16 cellular contexts compared by ENCODE assay signal in genomic region chr14:35810963-35811362, GRCh38. TPM values are rescaled to one million over a fixed set of nuclear protein-coding genes. Genes with fewer than 3 reads are reported as not detected.
DNase-seq lines count a peak whose midpoint lies in the region; ATAC-seq and TF ChIP-seq lines count a peak whose summit lies in the region.
"Had no signal": no experiment of that assay in that cellular context is flagged by ENCODE, and none has a peak within 500 bp of the region (broad histone marks: within the 10 kb centered on the region; RNA-seq: fewer than 3 reads in every experiment).

No MANE protein-coding gene starts in this region.

- peaks cover 27% of the 10 kb centered on the region for H3K79me2 ChIP-seq in Karpas-422 (ENCODE audit: low read length)
- peaks cover 19% of the 10 kb centered on the region for H3K79me2 ChIP-seq in mammary epithelial cell (ENCODE audit: insufficient read depth, low read length)

- POLR2A ChIA-PET in CD4-positive, alpha-beta T cell (lab: Charles Lee): no interaction called here
- POLR2A ChIA-PET in CD8-positive, alpha-beta T cell (lab: Charles Lee): interaction anchor here (2.3 kb wide), 1 partner anchor 15 kb away, joined by 9 read pairs; the partner anchor contains the start of gene BRMS1L
- POLR2A ChIA-PET in naive thymus-derived CD8-positive, alpha-beta T cell (lab: Charles Lee): interaction anchor here (2.5 kb wide), 1 partner anchor 15 kb away, joined by 15 read pairs; the partner anchor contains the start of gene BRMS1L

- H3K4me3 Mint-ChIP-seq in CD4-positive, alpha-beta T cell: no peak overlapping the region
- H3K4me3 Mint-ChIP-seq in CD8-positive, alpha-beta T cell: no peak overlapping the region
- H3K4me3 Mint-ChIP-seq in naive thymus-derived CD8-positive, alpha-beta T cell: no peak overlapping the region
- H3K4me3 Mint-ChIP-seq: B cell, H9 had no signal

- no peaks in the 10 kb centered on the region; the same call in 1 of the 2 replicates for H4K20me1 ChIP-seq in Karpas-422 (ENCODE audit: insufficient read depth, low read depth, low read length)
- no peaks in the 10 kb centered on the region for H4K20me1 ChIP-seq in mammary epithelial cell (ENCODE audit: insufficient read depth, low read length)

- CTCF ChIA-PET in CD4-positive, alpha-beta T cell (lab: Charles Lee): no interaction called here
- CTCF ChIA-PET in CD8-positive, alpha-beta T cell (lab: Charles Lee): interaction anchor here (2.4 kb wide), 1 partner anchor 11 kb away, joined by 12 read pairs; no protein-coding TSS in a partner anchor
- CTCF ChIA-PET in mammary epithelial cell (lab: Charles Lee; ENCODE audit: low non-redundant PET): no interaction called here

- no peaks in the 10 kb centered on the region for H3K27me3 ChIP-seq in CD4-positive, alpha-beta T cell (ENCODE audit: control insufficient read depth, insufficient read depth, low read length)
- no peaks in the 10 kb centered on the region for H3K27me3 ChIP-seq in CD8-positive, alpha-beta T cell (ENCODE audit: insufficient read depth, low read length)
- H3K27me3 ChIP-seq in Karpas-422 (ENCODE audit: low read length) (no peaks in the 10 kb centered on the region), mammary epithelial cell (ENCODE audit: insufficient read depth, low read length) (no peaks in the 10 kb centered on the region)
- H3K27me3 ChIP-seq: BLaER1 treated with 17β-estradiol and CSF1 and Interleukin-3, amounts not matched to agents 10 nM and 100 nM had no signal

- no peaks in the 10 kb centered on the region for H3K9me3 ChIP-seq in CD4-positive, alpha-beta T cell (ENCODE audit: control insufficient read depth, low read length)
- H3K9me3 ChIP-seq in CD8-positive, alpha-beta T cell (ENCODE audit: low read length): no peaks in the 10 kb centered on the region
- H3K9me3 ChIP-seq in Karpas-422 (ENCODE audit: low read length) (no peaks in the 10 kb centered on the region), mammary epithelial cell (replicated peaks; ENCODE audit: insufficient read depth, low read length) (no peaks in the 10 kb centered on the region)

- H3K9ac ChIP-seq in Karpas-422 (ENCODE audit: low read length) (no peak overlapping the region), mammary epithelial cell (ENCODE audit: insufficient read depth, low read length) (no peak overlapping the region)
- H3K9ac ChIP-seq: BLaER1 treated with 17β-estradiol and CSF1 and Interleukin-3, amounts not matched to agents 10 nM and 100 nM had no signal

- no peak overlapping the region for H3K4me3 ChIP-seq in CD8-positive, alpha-beta T cell (ENCODE audit: low read depth, low read length)
- no peak overlapping the region for H3K4me3 ChIP-seq in Karpas-422 (ENCODE audit: low read length)
- no peak overlapping the region for H3K4me3 ChIP-seq in mammary epithelial cell (replicated peaks in 1 of 3; ENCODE audit: insufficient read depth in 1 of 3, low read depth in 2 of 3, low read length in 3 of 3)
- H3K4me3 ChIP-seq: BLaER1 treated with 17β-estradiol and CSF1 and Interleukin-3, amounts not matched to agents 10 nM and 100 nM had no signal

- H3K27ac ChIP-seq in CD4-positive, alpha-beta T cell (ENCODE audit: low read depth, low read length): no peak overlapping the region
- H3K27ac ChIP-seq in CD8-positive, alpha-beta T cell (ENCODE audit: low read depth, low read length): no peak overlapping the region
- no peak overlapping the region for H3K27ac ChIP-seq in Karpas-422 (ENCODE audit: low read length)
- no peak overlapping the region for H3K27ac ChIP-seq in mammary epithelial cell (ENCODE audit: insufficient read depth, low read depth, low read length)
- H3K27ac ChIP-seq: BLaER1 treated with 17β-estradiol and CSF1 and Interleukin-3, amounts not matched to agents 10 nM and 100 nM; HL-60 had no signal

- intact Hi-C loops in CD4-positive, alpha-beta T cell (cut with DNase I, micrococcal nuclease): loop anchor here in 1 of 2 experiments (10.0 kb wide), 2 partner anchors 276 to 386 kb away; partner anchors contain the start of gene INSM2
- intact Hi-C loops in CD8-positive, alpha-beta T cell (cut with DNase I, micrococcal nuclease): loop anchor here (5.0 kb wide), 2 partner anchors 34 to 689 kb away; partner anchors contain the start of genes PPP2R3C (in 1 of the 2) and PRORP (in 1 of the 2)
- intact Hi-C loops in mammary epithelial cell (cut with micrococcal nuclease): loop anchor here (5.0 kb wide), 1 partner anchor 279 kb away; the partner anchor contains the start of gene INSM2

- ATAC-seq in CD4-positive, alpha-beta T cell (ENCODE audit: poor library complexity): no peak
- ATAC-seq in CD8-positive, alpha-beta T cell: no peak
- no peak for ATAC-seq in naive thymus-derived CD8-positive, alpha-beta T cell
- ATAC-seq in HG03139 (IDR thresholded peaks at IDR 0.05; ENCODE audit: unreplicated experiment): no peak

- WGBS in mammary epithelial cell (ENCODE audit: low coverage, missing lambda C conversion rate): 70% methylated on average over 4 of the region's 4 CpGs

- H3K36me3 ChIP-seq in CD8-positive, alpha-beta T cell (ENCODE audit: insufficient read depth, low read length): no peaks in the 10 kb centered on the region
- H3K36me3 ChIP-seq in Karpas-422 (ENCODE audit: insufficient read depth, low read length) (no peaks in the 10 kb centered on the region; the same call in 1 of the 2 replicates), mammary epithelial cell (ENCODE audit: insufficient read depth, low read length) (no peaks in the 10 kb centered on the region)
- H3K36me3 ChIP-seq: BLaER1 treated with 17β-estradiol and CSF1 and Interleukin-3, amounts not matched to agents 10 nM and 100 nM had no signal

- no peaks in the 10 kb centered on the region for H3K9me2 ChIP-seq in Karpas-422 (replicated peaks; ENCODE audit: insufficient read depth, low read length)

- H2AFZ ChIP-seq in Karpas-422 (ENCODE audit: low read length) (peak overlapping the region; percentile 15; the same call in 1 of the 2 replicates), mammary epithelial cell (ENCODE audit: low read depth, low read length) (no peak overlapping the region)

- in situ Hi-C loops in mammary epithelial cell (cut with MboI; ENCODE audit: low sequenced_read_pairs in 2 of 2): no loop called here

- dilution Hi-C loops in mammary epithelial cell (cut with HindIII; ENCODE audit: low sequenced_read_pairs): no loop called here

- H3K4me1 Mint-ChIP-seq in CD4-positive, alpha-beta T cell (ENCODE audit: low read depth): peaks cover 34% of the 10 kb centered on the region
- peaks cover 30% of the 10 kb centered on the region for H3K4me1 Mint-ChIP-seq in CD8-positive, alpha-beta T cell (ENCODE audit: low read depth)
- peaks cover 12 to 35% (median 31%) of the 10 kb centered on the region in 4 donors for H3K4me1 Mint-ChIP-seq in naive thymus-derived CD8-positive, alpha-beta T cell

- no TSS peak for BruUV-seq in mammary epithelial cell (replicated peaks; lab: Mats Ljungman, UMichigan)

- peak overlapping the region; percentile 88 for H3K27ac Mint-ChIP-seq in CD4-positive, alpha-beta T cell
- H3K27ac Mint-ChIP-seq in CD8-positive, alpha-beta T cell: peak overlapping the region; percentile 11
- peak overlapping the region in 6 of 10 donors; percentile 24 to 97 (median 64) for H3K27ac Mint-ChIP-seq in naive thymus-derived CD8-positive, alpha-beta T cell
- H3K27ac Mint-ChIP-seq: B cell, H9 had no signal

- H3K4me2 ChIP-seq in Karpas-422 (ENCODE audit: low read depth, low read length, poor library complexity, severe bottlenecking): no peak overlapping the region
- H3K4me2 ChIP-seq in mammary epithelial cell (ENCODE audit: insufficient read depth, low read depth, low read length): no peak overlapping the region
- H3K4me2 ChIP-seq: BLaER1 treated with 17β-estradiol and CSF1 and Interleukin-3, amounts not matched to agents 10 nM and 100 nM had no signal

- DNase-seq in CD4-positive, alpha-beta T cell: no peak
- no peak for DNase-seq in CD8-positive, alpha-beta T cell
- DNase-seq in Karpas-422: no peak
- DNase-seq in naive thymus-derived CD8-positive, alpha-beta T cell: no peak
- no peak for DNase-seq in mammary epithelial cell
- DNase-seq in NCI-H2107 treated with DMSO at 0.1 percent for 48 hours (lab: John Stamatoyannopoulos, UW; ENCODE audit: unreplicated experiment): no peak
- no peak for DNase-seq in nucleus accumbens (lab: John Stamatoyannopoulos, UW)
- DNase-seq: Calu3, DMS79 treated with DMSO at 0.1 percent for 48 hours, GF-D8, H9, KG1 had no signal

- H3K9me3 Mint-ChIP-seq in CD4-positive, alpha-beta T cell: no peaks in the 10 kb centered on the region
- no peaks in the 10 kb centered on the region for H3K9me3 Mint-ChIP-seq in CD8-positive, alpha-beta T cell
- H3K9me3 Mint-ChIP-seq in naive thymus-derived CD8-positive, alpha-beta T cell: no peaks in the 10 kb centered on the region
- H3K9me3 Mint-ChIP-seq: H9 had no signal

- no peaks in the 10 kb centered on the region for H3K27me3 Mint-ChIP-seq in CD4-positive, alpha-beta T cell
- no peaks in the 10 kb centered on the region for H3K27me3 Mint-ChIP-seq in CD8-positive, alpha-beta T cell (ENCODE audit: low read depth)
- H3K27me3 Mint-ChIP-seq in naive thymus-derived CD8-positive, alpha-beta T cell: peaks cover 0 to 2% (median 0%) of the 10 kb centered on the region in 5 donors
- H3K27me3 Mint-ChIP-seq: B cell had no signal

- H3K36me3 Mint-ChIP-seq in CD4-positive, alpha-beta T cell (ENCODE audit: low read depth): peaks cover 11% of the 10 kb centered on the region
- H3K36me3 Mint-ChIP-seq in CD8-positive, alpha-beta T cell: peaks cover 5% of the 10 kb centered on the region
- no peaks in the 10 kb centered on the region for H3K36me3 Mint-ChIP-seq in naive thymus-derived CD8-positive, alpha-beta T cell

- peaks cover 15% of the 10 kb centered on the region for H3K4me1 ChIP-seq in CD8-positive, alpha-beta T cell (ENCODE audit: insufficient read depth, low read length)
- H3K4me1 ChIP-seq in Karpas-422 (ENCODE audit: low read length) (peaks cover 22% of the 10 kb centered on the region), mammary epithelial cell (ENCODE audit: insufficient read depth, low read length) (peaks cover 8% of the 10 kb centered on the region)

- no peak for TF ChIP-seq CTCF in CD4-positive, alpha-beta T cell (IDR thresholded peaks at IDR 0.05)
- no peak for TF ChIP-seq CTCF in CD8-positive, alpha-beta T cell (IDR thresholded peaks at IDR 0.05)
- TF ChIP-seq CTCF in mammary epithelial cell (conservative IDR thresholded peaks at IDR 0.05 in 1 of 2, IDR thresholded peaks at IDR 0.05 in 1 of 2; ENCODE audit: extremely low read depth in 1 of 2, insufficient read depth in 1 of 2, low read depth in 1 of 2, low read length in 2 of 2): no peak

RNA-seq across cellular contexts. Expression of gene RALGAPA1, which starts 1.9 kb away (rescaled TPM):
- total RNA-seq in CD4-positive, alpha-beta T cell: 10 to 100 TPM; 72.0 to 75.5 TPM
- 10 to 100 TPM; 80.7 to 85.1 TPM for total RNA-seq in CD8-positive, alpha-beta T cell
- total RNA-seq in Karpas-422 (2014; rRNA removed; shearing (Covaris generic); ENCODE audit: low replicate concordance): 54.3 and 138 TPM in 2 replicates
- 10 to 100 TPM; 74.0 to 74.2 TPM for total RNA-seq in naive thymus-derived CD8-positive, alpha-beta T cell
- 10 to 100 TPM; 15.3 to 25.9 (median 17.2) TPM for polyA plus RNA-seq in naive thymus-derived CD8-positive, alpha-beta T cell
- total RNA-seq in mammary epithelial cell: 10 to 100 TPM; 39.3 to 40.4 TPM
- 5.3 TPM for polyA plus RNA-seq in mammary epithelial cell
- polyA minus RNA-seq in mammary epithelial cell: 20.9 TPM

RNA-seq across cellular contexts. Expression of gene BRMS1L, which starts 15.2 kb away (rescaled TPM):
- total RNA-seq in CD4-positive, alpha-beta T cell: 1 to 10 TPM; 6.1 to 9.2 TPM
- 10 to 100 TPM; 15.5 to 17.9 TPM for total RNA-seq in CD8-positive, alpha-beta T cell
- 22.7 and 24.2 TPM in 2 replicates for total RNA-seq in Karpas-422 (2014; rRNA removed; shearing (Covaris generic); ENCODE audit: low replicate concordance)
- 1 to 10 TPM; 6.2 to 6.9 TPM for total RNA-seq in naive thymus-derived CD8-positive, alpha-beta T cell
- polyA plus RNA-seq in naive thymus-derived CD8-positive, alpha-beta T cell: 1 to 10 TPM; 1.8 to 3.6 (median 2.7) TPM
- 10 to 100 TPM in 1 of 2 donors, 1 to 10 TPM in 1; 4.0 to 11.9 TPM for total RNA-seq in mammary epithelial cell
- polyA plus RNA-seq in mammary epithelial cell: 5.2 TPM
- 4.5 TPM for polyA minus RNA-seq in mammary epithelial cell

Comparison
In these comparisons a context has a peak if more than half of its experiments do, and no peak if none do; other contexts are left out.
1. H3K27ac Mint-ChIP-seq: peak in every context shown above with its lines; median percentile 88 in CD4-positive, alpha-beta T cell; 64 in naive thymus-derived CD8-positive, alpha-beta T cell; 11 in CD8-positive, alpha-beta T cell.